In the genomic region with DNA sequence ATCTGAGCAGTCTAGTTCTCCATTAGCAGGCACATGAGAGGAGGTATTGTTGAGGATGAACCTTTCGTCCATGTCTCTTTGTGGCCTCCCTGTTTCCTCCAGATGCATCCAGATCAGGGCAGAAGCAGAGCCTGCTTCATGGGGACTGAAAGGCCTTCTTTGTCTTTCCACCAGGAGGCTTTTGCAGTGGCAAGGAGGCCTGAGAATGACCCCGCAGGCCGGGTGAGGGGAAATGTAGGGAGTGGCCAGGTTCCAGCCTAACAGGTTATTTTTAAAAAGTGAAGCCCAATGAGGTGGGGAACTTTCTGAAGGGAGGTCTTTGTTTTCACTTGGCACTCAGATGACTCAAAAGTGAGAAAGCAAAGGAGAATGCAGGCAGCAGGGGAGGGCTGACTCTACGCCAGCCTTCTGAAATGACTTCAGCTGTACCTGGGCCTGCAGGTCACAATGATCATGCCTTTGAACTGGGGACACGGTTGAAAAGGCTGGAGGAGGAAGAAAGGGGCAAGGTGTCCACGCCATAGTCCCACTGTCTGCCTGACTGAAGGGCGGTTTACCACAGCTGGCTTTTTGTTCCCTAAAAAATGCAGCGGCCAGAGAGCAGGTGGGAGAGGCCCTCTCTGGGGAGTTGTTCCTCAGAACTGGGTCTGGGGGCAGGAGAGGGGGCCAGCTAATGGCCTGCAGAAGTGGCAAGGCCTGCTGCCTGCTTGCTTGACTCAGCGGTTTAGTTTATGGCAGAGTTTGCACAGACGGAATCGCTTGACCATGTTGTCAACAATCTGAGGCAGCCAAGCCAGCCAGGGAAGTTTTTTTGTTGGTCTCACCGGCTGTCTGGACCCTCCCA, we compare ENCODE assay signal across 8 cellular contexts. TPM values are rescaled to one million over a fixed set of nuclear protein-coding genes. Genes with fewer than 3 reads are reported as not detected.
DNase-seq lines count a peak whose midpoint lies in the region; ATAC-seq and TF ChIP-seq lines count a peak whose summit lies in the region.

No MANE protein-coding gene starts in this region.

- H3K36me3 ChIP-seq in vagina: no peaks in the 10 kb centered on the region

- peak overlapping the region; percentile 82 for H3K27ac Mint-ChIP-seq in activated naive CD4-positive, alpha-beta T cell treated with anti-CD3 and anti-CD28 coated beads, Interleukin-2, amount 10 ng/mL, durations not matched to agents 7 days and 5 days
- H3K27ac Mint-ChIP-seq in brain: peak overlapping the region in 3 of 5 experiments; percentile 56 to 68 (median 59)

- TF ChIP-seq CTCF in brain (conservative IDR thresholded peaks at IDR 0.05) (no peak), vagina (IDR thresholded peaks at IDR 0.05) (no peak)

- H3K4me1 ChIP-seq in vagina: peaks cover 33% of the 10 kb centered on the region

- peak; percentile 86 for ATAC-seq in HG02610 (IDR thresholded peaks at IDR 0.05; ENCODE audit: unreplicated experiment)

- CTCF ChIA-PET in activated naive CD4-positive, alpha-beta T cell treated with anti-CD3 and anti-CD28 coated beads, Interleukin-2, amount 10 ng/mL, durations not matched to agents 7 days and 5 days (lab: Charles Lee): interaction anchor here (1.2 to 1.9 kb wide), 3 partner anchors 8 to 48 kb away, joined by 5 to 8 read pairs (median 8); no protein-coding TSS in a partner anchor

- peaks cover 42% of the 10 kb centered on the region for H3K36me3 Mint-ChIP-seq in activated naive CD4-positive, alpha-beta T cell treated with anti-CD3 and anti-CD28 coated beads, Interleukin-2, amount 10 ng/mL, durations not matched to agents 7 days and 5 days
- H3K36me3 Mint-ChIP-seq in brain: no peaks in the 10 kb centered on the region

- TF ChIP-seq POLR2A in vagina (IDR thresholded peaks at IDR 0.05): no peak

- intact Hi-C loops in vagina (cut with DNase I): no loop called here

- H3K4me3 Mint-ChIP-seq in activated naive CD4-positive, alpha-beta T cell treated with anti-CD3 and anti-CD28 coated beads, Interleukin-2, amount 10 ng/mL, durations not matched to agents 7 days and 5 days: peak overlapping the region; percentile 46
- H3K4me3 Mint-ChIP-seq in brain: no peak overlapping the region

- peak; percentile 51 for DNase-seq in activated naive CD4-positive, alpha-beta T cell treated with anti-CD3 and anti-CD28 coated beads, Interleukin-2, amount 10 ng/mL, durations not matched to agents 7 days and 5 days
- no peak for DNase-seq in activated naive CD4-positive, alpha-beta T cell (lab: John Stamatoyannopoulos, UW)
- DNase-seq in MV-4-11 (lab: John Stamatoyannopoulos, UW) (peak; percentile 50), medulla oblongata (ENCODE audit: extremely low spot score) (peak; percentile 74), vagina (ENCODE audit: extremely low spot score in 2 of 2) (peak in 1 of 2 donors; percentile 94), NCI-H1105 (lab: John Stamatoyannopoulos, UW) (no peak)

- H3K27me3 ChIP-seq in vagina: no peaks in the 10 kb centered on the region

- no peak overlapping the region for H3K4me3 ChIP-seq in vagina

- peak overlapping the region; percentile 9 for H3K27ac ChIP-seq in vagina

- H3K9me3 ChIP-seq in vagina: no peaks in the 10 kb centered on the region

- H3K4me1 Mint-ChIP-seq in activated naive CD4-positive, alpha-beta T cell treated with anti-CD3 and anti-CD28 coated beads, Interleukin-2, amount 10 ng/mL, durations not matched to agents 7 days and 5 days: peaks cover 94% of the 10 kb centered on the region
- H3K4me1 Mint-ChIP-seq in brain: peaks cover 45% of the 10 kb centered on the region

- H3K9me3 Mint-ChIP-seq in activated naive CD4-positive, alpha-beta T cell treated with anti-CD3 and anti-CD28 coated beads, Interleukin-2, amount 10 ng/mL, durations not matched to agents 7 days and 5 days: peaks cover 3% of the 10 kb centered on the region
- H3K9me3 Mint-ChIP-seq in brain: peaks cover 7 to 19% (median 14%) of the 10 kb centered on the region in 5 experiments

- no peaks in the 10 kb centered on the region for H3K27me3 Mint-ChIP-seq in activated naive CD4-positive, alpha-beta T cell treated with anti-CD3 and anti-CD28 coated beads, Interleukin-2, amount 10 ng/mL, durations not matched to agents 7 days and 5 days
- H3K27me3 Mint-ChIP-seq in brain: peaks cover 40% of the 10 kb centered on the region

RNA-seq across cellular contexts. Expression of a gene that starts 28.7 kb away (rescaled TPM):
- polyA plus RNA-seq in brain (ENCODE audit: insufficient read depth, low read depth, low replicate concordance): 2.5 TPM
- 11.0 TPM for total RNA-seq in vagina

Comparison
In these comparisons a context has a peak if more than half of its experiments do, and no peak if none do; other contexts are left out.
1. DNase-seq: peak in activated naive CD4-positive, alpha-beta T cell treated with anti-CD3 and anti-CD28 coated beads, Interleukin-2, amount 10 ng/mL, durations not matched to agents 7 days and 5 days (single experiment), MV-4-11 (single experiment) and medulla oblongata (single experiment); none in activated naive CD4-positive, alpha-beta T cell (0 of 4) and NCI-H1105 (single experiment).